ENCODE assay signal across 18 cellular contexts in the genomic region with DNA sequence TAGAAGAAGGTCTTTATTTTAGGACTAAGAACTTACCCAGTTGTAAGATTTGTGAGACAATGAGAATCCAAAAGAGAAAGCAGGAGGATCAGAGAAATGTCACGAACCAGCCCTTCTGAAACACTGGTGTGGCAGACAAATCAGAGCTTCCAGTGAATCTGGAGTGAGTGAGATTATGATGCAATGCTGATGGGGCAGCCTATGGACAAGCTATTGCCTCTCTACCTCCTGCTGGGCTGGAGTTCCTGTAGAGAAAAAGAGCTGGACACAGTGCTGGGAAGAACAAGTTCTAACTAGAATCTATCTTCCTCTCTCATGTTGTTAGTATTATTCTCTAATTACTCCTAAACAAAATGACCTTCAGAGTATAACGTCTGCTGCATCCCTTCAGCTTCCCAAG. TPM values are rescaled to one million over a fixed set of nuclear protein-coding genes. Genes with fewer than 3 reads are reported as not detected.
DNase-seq lines count a peak whose midpoint lies in the region; ATAC-seq, FAIRE-seq and TF ChIP-seq lines count a peak whose summit lies in the region.
"Had no signal": no experiment of that assay in that cellular context is flagged by ENCODE, and none has a peak within 500 bp of the region (broad histone marks: within the 10 kb centered on the region; RNA-seq: fewer than 3 reads in every experiment).

No MANE protein-coding gene starts in this region.

- intact Hi-C loops in A673 (cut with micrococcal nuclease; ENCODE audit: unreplicated experiment) = no loop called here
- intact Hi-C loops in head of caudate nucleus (cut with DNase I) = no loop called here

- H4K20me1 ChIP-seq in GM23338 (replicated peaks; ENCODE audit: insufficient read depth) = no peaks in the 10 kb centered on the region

- peak overlapping the region; percentile 6; the same call in 1 of the 2 replicates for H2AFZ ChIP-seq in GM23338

- no TSS peak for BruUV-seq in A673 (replicated peaks; lab: Mats Ljungman, UMichigan)

- H3F3A ChIP-seq in GM23338 (replicated peaks; ENCODE audit: low read depth) = no peaks in the 10 kb centered on the region

- H3K9me3 ChIP-seq in A673 (ENCODE audit: low read depth, low read length, poor library complexity, severe bottlenecking) = no peaks in the 10 kb centered on the region
- H3K9me3 ChIP-seq in small intestine (ENCODE audit: control insufficient read depth, low read depth) = no peaks in the 10 kb centered on the region
- H3K9me3 ChIP-seq: Caco-2, left lung, stomach had no signal

- 18 to 26% (median 24%) methylated on average over 2 of the region's 2 CpGs for WGBS in small intestine, 3 donors

- no peak for FAIRE-seq in small intestine (lab: Jason Lieb, UNC)
- FAIRE-seq: K562 had no signal

- H3K79me2 ChIP-seq in GM23338 (replicated peaks; ENCODE audit: insufficient read depth) = no peaks in the 10 kb centered on the region

- in situ Hi-C loops in SK-MEL-5 (cut with HindIII; ENCODE audit: low pct_unique_long_range_greater_than_20kb, low sequenced_read_pairs) = no loop called here

- H3K9me3 Mint-ChIP-seq in GM23338 = no peaks in the 10 kb centered on the region
- H3K9me3 Mint-ChIP-seq: T-helper 2 cell treated with Interferon-gamma antibody and Interleukin-4, amounts not matched to agents 5 μg/mL and 100 μg/mL, for 36 hours had no signal

- CTCF ChIA-PET in A673 (lab: Charles Lee) = no interaction called here

- POLR2A ChIA-PET in A673 (lab: Charles Lee; ENCODE audit: low non-redundant PET) = no interaction called here

- no peaks in the 10 kb centered on the region for H3K9me2 ChIP-seq in GM23338 (ENCODE audit: insufficient read depth)

- no peak overlapping the region for H3K4me2 ChIP-seq in GM23338

- H3K4me1 ChIP-seq in A673 (ENCODE audit: insufficient read depth, low read length, poor library complexity, severe bottlenecking) (no peaks in the 10 kb centered on the region), GM23338 (ENCODE audit: insufficient read depth) (no peaks in the 10 kb centered on the region), small intestine (ENCODE audit: control insufficient read depth in 2 of 2, insufficient read depth in 1 of 2, low read depth in 1 of 2, low read length in 1 of 2) (no peaks in the 10 kb centered on the region)
- H3K4me1 ChIP-seq: Caco-2, left lung, stomach had no signal

- peak; percentile 35; the same call in 1 of the 3 replicates for ATAC-seq in GM23338
- ATAC-seq: K562, left lung had no signal

- peak overlapping the region; percentile 66 for H3K27ac Mint-ChIP-seq in GM23338
- H3K27ac Mint-ChIP-seq: T-helper 2 cell treated with Interferon-gamma antibody and Interleukin-4, amounts not matched to agents 5 μg/mL and 100 μg/mL, for 36 hours had no signal

- H3K27me3 ChIP-seq in A673 (replicated peaks; ENCODE audit: insufficient read depth, low read depth, low read length, poor library complexity) = peaks cover 3% of the 10 kb centered on the region
- H3K27me3 ChIP-seq in GM23338 (ENCODE audit: insufficient read depth) = no peaks in the 10 kb centered on the region
- peaks cover 0 to 2% of the 10 kb centered on the region in 2 donors for H3K27me3 ChIP-seq in small intestine (ENCODE audit: control insufficient read depth in 2 of 2, insufficient read depth in 2 of 2, low read length in 2 of 2)
- H3K27me3 ChIP-seq: left lung, stomach had no signal

- H3K36me3 Mint-ChIP-seq in GM23338 (ENCODE audit: low read depth) = no peaks in the 10 kb centered on the region

- H3K4me3 Mint-ChIP-seq in GM23338 = no peak overlapping the region
- H3K4me3 Mint-ChIP-seq: T-helper 2 cell treated with Interferon-gamma antibody and Interleukin-4, amounts not matched to agents 5 μg/mL and 100 μg/mL, for 36 hours had no signal

- TF ChIP-seq CTCF in A673 (conservative IDR thresholded peaks at IDR 0.05; ENCODE audit: low read depth, low read length) = no peak
- TF ChIP-seq CTCF in GM23338 (conservative IDR thresholded peaks at IDR 0.05; ENCODE audit: low read depth in 2 of 2) = no peak
- no peak for TF ChIP-seq CTCF in fibroblast of mammary gland (conservative IDR thresholded peaks at IDR 0.05; ENCODE audit: control insufficient read depth, insufficient read depth, low read depth, low read length)

- H3K27ac ChIP-seq in A673 (ENCODE audit: low read depth, low read length, poor library complexity, severe bottlenecking) (no peak overlapping the region), GM23338 (ENCODE audit: low read depth) (no peak overlapping the region), small intestine (ENCODE audit: low read depth in 1 of 2, low read length in 1 of 2) (no peak overlapping the region)
- H3K27ac ChIP-seq: left lung, stomach had no signal

- H3K4me3 ChIP-seq in A673 (ENCODE audit: low read depth, low read length, poor library complexity, severe bottlenecking) (no peak overlapping the region), GM23338 (no peak overlapping the region), fibroblast of mammary gland (ENCODE audit: control insufficient read depth, low read depth, low read length) (no peak overlapping the region), small intestine (ENCODE audit: low read depth in 1 of 2, low read length in 2 of 2) (no peak overlapping the region)
- H3K4me3 ChIP-seq: K562, left lung, stomach had no signal

- H3K36me3 ChIP-seq in A673 (ENCODE audit: insufficient read depth, low read length, poor library complexity, severe bottlenecking) (no peaks in the 10 kb centered on the region), GM23338 (ENCODE audit: insufficient read depth) (no peaks in the 10 kb centered on the region), small intestine (ENCODE audit: control insufficient read depth in 2 of 2, insufficient read depth in 2 of 2, low read length in 2 of 2) (no peaks in the 10 kb centered on the region)
- H3K36me3 ChIP-seq: left lung, stomach had no signal

- peak; percentile 4 for DNase-seq in A673 (ENCODE audit: low spot score)
- DNase-seq in GM23338 (ENCODE audit: low spot score) = peak; percentile 46
- DNase-seq in SK-MEL-5 (ENCODE audit: low read depth, low spot score) = peak; percentile 59
- DNase-seq in fibroblast of mammary gland (ENCODE audit: low read depth) = peak; percentile 29
- DNase-seq in kidney tubule cell (ENCODE audit: low spot score) = no peak
- DNase-seq in small intestine = no peak
- DNase-seq in head of caudate nucleus = no peak
- DNase-seq in occipital lobe (lab: John Stamatoyannopoulos, UW) = no peak
- DNase-seq: activated CD4-positive, alpha-beta T cell treated with anti-CD3 and anti-CD28 coated beads, Interleukin-2, amount 50 U/mL, for 48 hours; activated T-cell treated with anti-CD3 and anti-CD28 coated beads, Interleukin-2, amount 50 U/mL, for 48 hours; Caco-2; left lung; NCI-H446 treated with DMSO at 0.1 percent for 48 hours; posterior cingulate gyrus; stomach had no signal

- H3K27me3 Mint-ChIP-seq in GM23338 (ENCODE audit: insufficient read depth, low read depth, poor library complexity) = no peaks in the 10 kb centered on the region

- peaks cover 20% of the 10 kb centered on the region for H3K4me1 Mint-ChIP-seq in GM23338

TF ChIP-seq in GM23338, 12 proteins besides CTCF, POLR2A, EP300 and RAD21:
- no peak for TF ChIP-seq EZH2 (IDR thresholded peaks at IDR 0.05; ENCODE audit: low read depth, unreplicated experiment)
- TF ChIP-seq POLR2AphosphoS5 (IDR thresholded peaks at IDR 0.05; ENCODE audit: low read depth) = no peak
- TF ChIP-seq, protein P1, sequence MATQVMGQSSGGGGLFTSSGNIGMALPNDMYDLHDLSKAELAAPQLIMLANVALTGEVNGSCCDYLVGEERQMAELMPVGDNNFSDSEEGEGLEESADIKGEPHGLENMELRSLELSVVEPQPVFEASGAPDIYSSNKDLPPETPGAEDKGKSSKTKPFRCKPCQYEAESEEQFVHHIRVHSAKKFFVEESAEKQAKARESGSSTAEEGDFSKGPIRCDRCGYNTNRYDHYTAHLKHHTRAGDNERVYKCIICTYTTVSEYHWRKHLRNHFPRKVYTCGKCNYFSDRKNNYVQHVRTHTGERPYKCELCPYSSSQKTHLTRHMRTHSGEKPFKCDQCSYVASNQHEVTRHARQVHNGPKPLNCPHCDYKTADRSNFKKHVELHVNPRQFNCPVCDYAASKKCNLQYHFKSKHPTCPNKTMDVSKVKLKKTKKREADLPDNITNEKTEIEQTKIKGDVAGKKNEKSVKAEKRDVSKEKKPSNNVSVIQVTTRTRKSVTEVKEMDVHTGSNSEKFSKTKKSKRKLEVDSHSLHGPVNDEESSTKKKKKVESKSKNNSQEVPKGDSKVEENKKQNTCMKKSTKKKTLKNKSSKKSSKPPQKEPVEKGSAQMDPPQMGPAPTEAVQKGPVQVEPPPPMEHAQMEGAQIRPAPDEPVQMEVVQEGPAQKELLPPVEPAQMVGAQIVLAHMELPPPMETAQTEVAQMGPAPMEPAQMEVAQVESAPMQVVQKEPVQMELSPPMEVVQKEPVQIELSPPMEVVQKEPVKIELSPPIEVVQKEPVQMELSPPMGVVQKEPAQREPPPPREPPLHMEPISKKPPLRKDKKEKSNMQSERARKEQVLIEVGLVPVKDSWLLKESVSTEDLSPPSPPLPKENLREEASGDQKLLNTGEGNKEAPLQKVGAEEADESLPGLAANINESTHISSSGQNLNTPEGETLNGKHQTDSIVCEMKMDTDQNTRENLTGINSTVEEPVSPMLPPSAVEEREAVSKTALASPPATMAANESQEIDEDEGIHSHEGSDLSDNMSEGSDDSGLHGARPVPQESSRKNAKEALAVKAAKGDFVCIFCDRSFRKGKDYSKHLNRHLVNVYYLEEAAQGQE (IDR thresholded peaks at IDR 0.05; ENCODE audit: unreplicated experiment) = no peak
- no peak for TF ChIP-seq ZNF331 (CRISPR knock-in tag; IDR thresholded peaks at IDR 0.05; ENCODE audit: low read depth)

RNA-seq across cellular contexts. Expression of a gene that starts 12.0 kb away (rescaled TPM):
- total RNA-seq in A673 (2021) (not detected in 2 replicates), occipital lobe (6.7 TPM)
- total RNA-seq in GM23338 (2014; rRNA removed; shearing (Covaris generic)) = not detected in 2 replicates
- polyA plus RNA-seq in GM23338 (2016; fragmentation: Nextera tagmentation; extraction: Ambion mirVana) (0.12 TPM in 1 of 2 replicates, not detected in the other), small intestine (under 1 TPM in 2 of 3 donors, not detected in 1; under 0.01 to 0.09 TPM)
- total RNA-seq in SK-MEL-5 (2014; rRNA removed; shearing (Covaris generic)) = 1.5 and 2.0 TPM in 2 replicates
- polyA plus RNA-seq in SK-MEL-5 (2015; cell fraction: cytosol; rRNA removed) = 2.8 and 2.9 TPM in 2 replicates
- 2.7 and 6.2 TPM in 2 replicates for polyA plus RNA-seq in SK-MEL-5 (2015; cell fraction: nucleus; rRNA removed)
- total RNA-seq: Caco-2, epithelial cell of proximal tubule had no signal
- polyA plus RNA-seq: stomach had no signal

Comparison
In these comparisons a context has a peak if more than half of its experiments do, and no peak if none do; other contexts are left out.
1. DNase-seq: peak in A673 (single experiment), GM23338 (single experiment), SK-MEL-5 (single experiment) and fibroblast of mammary gland (single experiment); none in kidney tubule cell (single experiment), small intestine (single experiment), head of caudate nucleus (0 of 42) and occipital lobe (single experiment).